8 cellular contexts compared by ENCODE assay signal in the genomic region with DNA sequence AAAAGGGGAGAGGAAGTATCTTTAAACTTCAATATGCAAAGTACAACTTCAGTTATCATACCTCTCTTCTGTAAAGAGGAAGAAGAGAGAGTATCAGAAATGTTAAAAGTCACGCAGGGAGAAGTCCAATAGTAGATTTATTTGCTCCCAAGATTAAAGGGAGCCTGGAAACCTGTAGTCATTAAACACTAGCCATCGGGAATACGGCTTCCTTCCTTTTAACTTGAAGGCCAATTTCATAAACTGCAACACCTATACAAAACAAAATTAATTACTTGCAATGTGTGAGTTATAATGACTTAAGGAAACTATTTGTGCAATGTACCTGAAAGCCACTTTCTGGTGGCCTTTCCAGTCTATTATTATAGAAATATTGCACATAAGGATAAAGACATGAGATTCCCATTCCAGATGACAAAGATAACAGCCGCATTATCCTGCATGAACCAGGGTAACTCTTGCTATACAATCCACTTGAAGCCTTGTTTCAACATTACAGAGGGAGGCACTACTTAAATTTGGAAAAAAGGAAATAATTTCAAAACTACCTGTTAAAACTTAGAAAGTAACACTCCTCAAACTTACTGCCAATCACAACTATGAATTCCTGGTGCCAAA. TPM values are rescaled to one million over a fixed set of nuclear protein-coding genes. Genes with fewer than 3 reads are reported as not detected.
A peak's percentile ranks its signal among the peaks of the same experiment; 100 is the strongest.
DNase-seq lines count a peak whose midpoint lies in the region; ATAC-seq and TF ChIP-seq lines count a peak whose summit lies in the region.

No MANE protein-coding gene starts in this region.

- intact Hi-C loops in heart left ventricle (cut with DNase I) (loop anchor here (5.0 to 10.0 kb wide), 17 partner anchors 104 to 759 kb away; no protein-coding TSS in a partner anchor), Right ventricle myocardium superior (cut with DNase I) (loop anchor here (5.0 to 10.0 kb wide), 3 partner anchors 139 to 756 kb away; no protein-coding TSS in a partner anchor), uterus (cut with DNase I; ENCODE audit: low total_unique reads) (loop anchor here (10.0 kb wide), 1 partner anchor 756 kb away; no protein-coding TSS in a partner anchor)

- 5 to 10% (median 8%) methylated on average over 4 of the region's 4 CpGs for WGBS in heart left ventricle, 4 donors

- no peak for ATAC-seq in heart left ventricle
- no peak for ATAC-seq in Right ventricle myocardium superior (ENCODE audit: poor library complexity)
- no peak for ATAC-seq in HG03095 (IDR thresholded peaks at IDR 0.05; ENCODE audit: unreplicated experiment)
- no peak for ATAC-seq in activated CD4-positive, CD25-positive, alpha-beta regulatory T cell treated with anti-CD3 and anti-CD28 coated beads, Interleukin-2, amount 50 U/mL, for 24 hours

- no peak for DNase-seq in heart left ventricle
- DNase-seq in Right ventricle myocardium superior = no peak
- DNase-seq in astrocyte of the cerebellum (ENCODE audit: low read depth) = no peak
- DNase-seq in lung microvascular endothelial cell (ENCODE audit: low read depth in 2 of 2) = peak; percentile 37 to 51
- no peak for DNase-seq in uterus
- no peak for DNase-seq in activated effector memory CD4-positive, alpha-beta T cell treated with anti-CD3 and anti-CD28 coated beads, Interleukin-2, amount 50 U/mL, for 16 hours

- TF ChIP-seq CTCF in heart left ventricle (IDR thresholded peaks at IDR 0.05) = no peak
- TF ChIP-seq CTCF in astrocyte of the cerebellum (IDR thresholded peaks at IDR 0.05; ENCODE audit: low read depth, low read length, missing control alignments) = no peak
- no peak for TF ChIP-seq CTCF in uterus (IDR thresholded peaks at IDR 0.05)

- H3K4me1 ChIP-seq in heart left ventricle (peaks cover 0 to 75% (median 37%) of the 10 kb centered on the region in 12 donors), uterus (peaks cover 0 to 2% of the 10 kb centered on the region in 2 donors)

- H3K27me3 ChIP-seq in heart left ventricle (no peaks in the 10 kb centered on the region), uterus (no peaks in the 10 kb centered on the region)

- TF ChIP-seq POLR2A in heart left ventricle (IDR thresholded peaks at IDR 0.05) (no peak), uterus (IDR thresholded peaks at IDR 0.05) (no peak)

- peak overlapping the region; percentile 76 to 96 (median 92) for H3K4me3 ChIP-seq in heart left ventricle
- peak overlapping the region; percentile 79 for H3K4me3 ChIP-seq in astrocyte of the cerebellum (ENCODE audit: low read depth, low read length)
- peak overlapping the region; percentile 84 to 93 for H3K4me3 ChIP-seq in uterus

- in situ Hi-C loops in astrocyte of the cerebellum (cut with HindIII; ENCODE audit: low sequenced_read_pairs) = no loop called here

- H3K27ac ChIP-seq in heart left ventricle (peak overlapping the region; percentile 18 to 100 (median 98)), uterus (peak overlapping the region; percentile 98 to 99)

- H3K36me3 ChIP-seq in heart left ventricle (peaks cover 0 to 37% (median 20%) of the 10 kb centered on the region in 9 donors), uterus (no peaks in the 10 kb centered on the region)

- H3K9me3 ChIP-seq in heart left ventricle = no peaks in the 10 kb centered on the region
- H3K9me3 ChIP-seq in uterus = no peaks in the 10 kb centered on the region

RNA-seq across cellular contexts. Expression of a gene that starts 4.6 kb away (rescaled TPM):
- total RNA-seq in heart left ventricle = 100 to 1,000 TPM in 1 of 9 donors, 10 to 100 TPM in 8; 20.5 to 120 (median 58.3) TPM
- polyA plus RNA-seq in heart left ventricle = 10 to 100 TPM; 23.5 to 25.1 TPM
- total RNA-seq in Right ventricle myocardium superior = 74.1 TPM
- 16.6 and 27.8 TPM in 2 replicates for total RNA-seq in lung microvascular endothelial cell
- total RNA-seq in uterus = 100 to 1,000 TPM in 1 of 4 donors, 10 to 100 TPM in 3; 40.4 to 214 (median 70.1) TPM

Comparison
In these comparisons a context has a peak if more than half of its experiments do, and no peak if none do; other contexts are left out.
1. DNase-seq: peak in lung microvascular endothelial cell (2 of 2); none in heart left ventricle (0 of 5), Right ventricle myocardium superior (single experiment), astrocyte of the cerebellum (single experiment), uterus (0 of 2) and activated effector memory CD4-positive, alpha-beta T cell treated with anti-CD3 and anti-CD28 coated beads, Interleukin-2, amount 50 U/mL, for 16 hours (single experiment).
2. Peak in every context shown above with its lines, with median percentiles within 50 percentile points of each other: H3K4me3 ChIP-seq.